13 cellular contexts compared by ENCODE assay signal in genomic region chr22:38832005-38832978, GRCh38. TPM values are rescaled to one million over a fixed set of nuclear protein-coding genes. Genes with fewer than 3 reads are reported as not detected.
DNase-seq lines count a peak whose midpoint lies in the region; ATAC-seq, FAIRE-seq and TF ChIP-seq lines count a peak whose summit lies in the region.
"Had no signal": no experiment of that assay in that cellular context is flagged by ENCODE, and none has a peak within 500 bp of the region (broad histone marks: within the 10 kb centered on the region; RNA-seq: fewer than 3 reads in every experiment).

No MANE protein-coding gene starts in this region.

- no peaks in the 10 kb centered on the region for H3K4me1 ChIP-seq in left ventricle myocardium inferior
- no peaks in the 10 kb centered on the region for H3K4me1 ChIP-seq in RWPE2 (ENCODE audit: insufficient read depth, poor library complexity, severe bottlenecking)
- no peaks in the 10 kb centered on the region for H3K4me1 ChIP-seq in lower lobe of right lung
- H3K4me1 ChIP-seq: heart right ventricle had no signal

- H3K27ac ChIP-seq in left ventricle myocardium inferior (replicated peaks) (no peak overlapping the region), RWPE2 (ENCODE audit: poor library complexity, severe bottlenecking) (no peak overlapping the region), lower lobe of right lung (no peak overlapping the region)
- H3K27ac ChIP-seq: heart right ventricle had no signal

- H3K9me3 ChIP-seq in left ventricle myocardium inferior (replicated peaks) = no peaks in the 10 kb centered on the region
- H3K9me3 ChIP-seq in RWPE2 (ENCODE audit: severe bottlenecking) = no peaks in the 10 kb centered on the region
- no peaks in the 10 kb centered on the region for H3K9me3 ChIP-seq in lower lobe of right lung

- DNase-seq in cardiac septum (ENCODE audit: low spot score) (peak; percentile 53), left ventricle myocardium inferior (no peak), RWPE2 (ENCODE audit: low spot score) (peak; percentile 54), lower lobe of right lung (peak; percentile 34), urothelium cell line (ENCODE audit: low spot score) (no peak), T-helper 9 cell (no peak), D341Med (ENCODE audit: low spot score) (no peak)
- DNase-seq: CD4-positive, alpha-beta memory T cell; effector memory CD4-positive, alpha-beta T cell; heart right ventricle; SHP77 had no signal

- peak; percentile 70 for FAIRE-seq in urothelium cell line (lab: Jason Lieb, UNC)
- FAIRE-seq: keratinocyte had no signal

- H3K4me3 ChIP-seq in left ventricle myocardium inferior (no peak overlapping the region), RWPE2 (ENCODE audit: severe bottlenecking) (no peak overlapping the region), lower lobe of right lung (no peak overlapping the region)
- H3K4me3 ChIP-seq: heart right ventricle had no signal

- no peak for TF ChIP-seq CTCF in left ventricle myocardium inferior (IDR thresholded peaks at IDR 0.05; ENCODE audit: borderline replicate concordance)
- TF ChIP-seq CTCF in RWPE2 (IDR thresholded peaks at IDR 0.05; ENCODE audit: poor library complexity, severe bottlenecking) = no peak
- no peak for TF ChIP-seq CTCF in lower lobe of right lung (IDR thresholded peaks at IDR 0.05)

- H3K27me3 ChIP-seq in left ventricle myocardium inferior (ENCODE audit: low read depth) (no peaks in the 10 kb centered on the region), RWPE2 (ENCODE audit: insufficient read depth, poor library complexity, severe bottlenecking) (no peaks in the 10 kb centered on the region), lower lobe of right lung (ENCODE audit: low read depth) (no peaks in the 10 kb centered on the region)
- H3K27me3 ChIP-seq: heart right ventricle had no signal

- intact Hi-C loops in cardiac septum (cut with DNase I) (no loop called here), left ventricle myocardium inferior (cut with micrococcal nuclease) (no loop called here), lower lobe of right lung (cut with DNase I) (no loop called here)

- ATAC-seq in RWPE2 (ENCODE audit: low read depth) (no peak), lower lobe of right lung (no peak), HG03432 (IDR thresholded peaks at IDR 0.05; ENCODE audit: unreplicated experiment) (no peak)
- ATAC-seq: heart right ventricle had no signal

- H3K36me3 ChIP-seq in left ventricle myocardium inferior (no peaks in the 10 kb centered on the region), RWPE2 (ENCODE audit: low read depth) (no peaks in the 10 kb centered on the region), lower lobe of right lung (no peaks in the 10 kb centered on the region)

RNA-seq across cellular contexts. Expression of gene NPTXR, which starts 11.5 kb away (rescaled TPM):
- 23.5 TPM for total RNA-seq in cardiac septum
- 23.3 TPM for total RNA-seq in left ventricle myocardium inferior
- 5.1 TPM for total RNA-seq in lower lobe of right lung

RNA-seq across cellular contexts. Expression of gene DNAL4, which starts 38.3 kb away (rescaled TPM):
- total RNA-seq in cardiac septum = 8.1 TPM
- 10.0 TPM for total RNA-seq in left ventricle myocardium inferior
- 21.3 TPM for total RNA-seq in lower lobe of right lung

RNA-seq across cellular contexts. Expression of gene CBX6, which starts 39.7 kb away (rescaled TPM):
- total RNA-seq in cardiac septum (60.3 TPM), left ventricle myocardium inferior (32.9 TPM), lower lobe of right lung (54.7 TPM)

Comparison
In these comparisons a context has a peak if more than half of its experiments do, and no peak if none do; other contexts are left out.
1. DNase-seq: peak in cardiac septum (single experiment), RWPE2 (single experiment) and lower lobe of right lung (single experiment); none in left ventricle myocardium inferior (single experiment), urothelium cell line (single experiment), T-helper 9 cell (single experiment) and D341Med (single experiment).